ENCODE assay signal across 8 cellular contexts in genomic region chr17:77429985-77430752, GRCh38.
A peak's percentile ranks its signal among the peaks of the same experiment; 100 is the strongest.
DNase-seq lines count a peak whose midpoint lies in the region; ATAC-seq, FAIRE-seq and TF ChIP-seq lines count a peak whose summit lies in the region.

No MANE protein-coding gene starts in this region.

- peak overlapping the region; percentile 65 for H3K27ac ChIP-seq in OCI-LY7 (ENCODE audit: low read depth, low read length, poor library complexity, severe bottlenecking)
- peak overlapping the region; percentile 55 to 93 (median 91) for H3K27ac ChIP-seq in stomach

- H3K36me3 ChIP-seq in OCI-LY7 (ENCODE audit: insufficient read depth, low read length) (no peaks in the 10 kb centered on the region), stomach (peaks cover 0 to 16% (median 1%) of the 10 kb centered on the region in 4 donors)

- H4K20me1 ChIP-seq in OCI-LY7 (ENCODE audit: insufficient read depth, low read length): no peaks in the 10 kb centered on the region

- peak overlapping the region; percentile 59 for H3K27ac Mint-ChIP-seq in activated T-helper 1 cell treated with anti-CD3 and anti-CD28 coated beads, Interleukin-12 subunit alpha, Interleukin-12 subunit beta, Interleukin-2, Interleukin-4 antibody, amounts not matched to agents 30 ng/mL and 10 ng/mL and 1 ng/mL, durations not matched to agents 14 hours and 24 hours and 36 hours
- H3K27ac Mint-ChIP-seq in nephron progenitor cell: peak overlapping the region; percentile 59

- H2AFZ ChIP-seq in OCI-LY7 (ENCODE audit: low read length): no peak overlapping the region; the same call in 1 of the 2 replicates

- peaks cover 68% of the 10 kb centered on the region for H3K4me1 Mint-ChIP-seq in activated T-helper 1 cell treated with anti-CD3 and anti-CD28 coated beads, Interleukin-12 subunit alpha, Interleukin-12 subunit beta, Interleukin-2, Interleukin-4 antibody, amounts not matched to agents 30 ng/mL and 10 ng/mL and 1 ng/mL, durations not matched to agents 14 hours and 24 hours and 36 hours (ENCODE audit: low read depth)
- peaks cover 90% of the 10 kb centered on the region for H3K4me1 Mint-ChIP-seq in nephron progenitor cell

- H3K36me3 Mint-ChIP-seq in activated T-helper 1 cell treated with anti-CD3 and anti-CD28 coated beads, Interleukin-12 subunit alpha, Interleukin-12 subunit beta, Interleukin-2, Interleukin-4 antibody, amounts not matched to agents 30 ng/mL and 10 ng/mL and 1 ng/mL, durations not matched to agents 14 hours and 24 hours and 36 hours (ENCODE audit: low read depth): peaks cover 11% of the 10 kb centered on the region
- H3K36me3 Mint-ChIP-seq in nephron progenitor cell (ENCODE audit: low read depth): no peaks in the 10 kb centered on the region

- no peak overlapping the region for H3K4me3 Mint-ChIP-seq in activated T-helper 1 cell treated with anti-CD3 and anti-CD28 coated beads, Interleukin-12 subunit alpha, Interleukin-12 subunit beta, Interleukin-2, Interleukin-4 antibody, amounts not matched to agents 30 ng/mL and 10 ng/mL and 1 ng/mL, durations not matched to agents 14 hours and 24 hours and 36 hours
- no peak overlapping the region for H3K4me3 Mint-ChIP-seq in nephron progenitor cell

- H3K9me2 ChIP-seq in OCI-LY7 (ENCODE audit: insufficient read depth, low read length): no peaks in the 10 kb centered on the region

- peak; percentile 75 for TF ChIP-seq EP300 in stomach (IDR thresholded peaks at IDR 0.05)

- DNase-seq in AG09309 (ENCODE audit: low read depth) (peak; percentile 93), GM19239 (ENCODE audit: insufficient read length, low spot score) (peak; percentile 76), OCI-LY7 (ENCODE audit: low spot score) (peak; percentile 89), fibroblast of mammary gland (ENCODE audit: low read depth) (peak; percentile 99), nephron progenitor cell (peak; percentile 93), stomach (peak; percentile 85)
- DNase-seq in activated T-helper 1 cell treated with anti-CD3 and anti-CD28 coated beads, Interleukin-12 subunit alpha, Interleukin-12 subunit beta, Interleukin-2, Interleukin-4 antibody, amounts not matched to agents 30 ng/mL and 10 ng/mL and 1 ng/mL, durations not matched to agents 14 hours and 24 hours and 36 hours (ENCODE audit: low spot score): peak; percentile 66

- H3K27me3 Mint-ChIP-seq in activated T-helper 1 cell treated with anti-CD3 and anti-CD28 coated beads, Interleukin-12 subunit alpha, Interleukin-12 subunit beta, Interleukin-2, Interleukin-4 antibody, amounts not matched to agents 30 ng/mL and 10 ng/mL and 1 ng/mL, durations not matched to agents 14 hours and 24 hours and 36 hours (ENCODE audit: insufficient read depth): no peaks in the 10 kb centered on the region
- peaks cover 4% of the 10 kb centered on the region for H3K27me3 Mint-ChIP-seq in nephron progenitor cell (ENCODE audit: low read depth, poor library complexity)

- H3K79me2 ChIP-seq in OCI-LY7 (ENCODE audit: insufficient read depth, low read depth, low read length): no peaks in the 10 kb centered on the region; the same call in 1 of the 2 replicates

- intact Hi-C loops in OCI-LY7 (cut with micrococcal nuclease; ENCODE audit: unreplicated experiment) (loop anchor here (1.0 kb wide), 3 partner anchors 30 to 99 kb away; no protein-coding TSS in a partner anchor), stomach (cut with DNase I; ENCODE audit: low total_unique reads) (loop anchor here (5.0 kb wide), 2 partner anchors 62 to 98 kb away; no protein-coding TSS in a partner anchor)
- intact Hi-C loops in activated T-helper 1 cell treated with anti-CD3 and anti-CD28 coated beads, Interleukin-12 subunit alpha, Interleukin-12 subunit beta, Interleukin-2, Interleukin-4 antibody, amounts not matched to agents 30 ng/mL and 10 ng/mL and 1 ng/mL, durations not matched to agents 14 hours and 24 hours and 36 hours (cut with micrococcal nuclease): loop anchor here (1.0 to 5.0 kb wide), 4 partner anchors 27 to 99 kb away; no protein-coding TSS in a partner anchor

- no peaks in the 10 kb centered on the region for H3K9me3 ChIP-seq in OCI-LY7 (ENCODE audit: low read length)
- no peaks in the 10 kb centered on the region for H3K9me3 ChIP-seq in stomach

- peak; percentile 88 for FAIRE-seq in GM19239 (lab: Jason Lieb, UNC)

- CTCF ChIA-PET in OCI-LY7 (lab: Charles Lee; ENCODE audit: unreplicated experiment): interaction anchor here (0.6 to 3.4 kb wide), 23 partner anchors 9 to 107 kb away, joined by 3 to 33 read pairs (median 7); no protein-coding TSS in a partner anchor

- no TSS peak for BruUV-seq in OCI-LY7 (replicated peaks; lab: Mats Ljungman, UMichigan)

- H3K9me3 Mint-ChIP-seq in activated T-helper 1 cell treated with anti-CD3 and anti-CD28 coated beads, Interleukin-12 subunit alpha, Interleukin-12 subunit beta, Interleukin-2, Interleukin-4 antibody, amounts not matched to agents 30 ng/mL and 10 ng/mL and 1 ng/mL, durations not matched to agents 14 hours and 24 hours and 36 hours: no peaks in the 10 kb centered on the region
- no peaks in the 10 kb centered on the region for H3K9me3 Mint-ChIP-seq in nephron progenitor cell

- H3K4me1 ChIP-seq in OCI-LY7 (ENCODE audit: insufficient read depth, low read length, poor library complexity, severe bottlenecking): peaks cover 100% of the 10 kb centered on the region
- peaks cover 83 to 98% (median 87%) of the 10 kb centered on the region in 4 donors for H3K4me1 ChIP-seq in stomach

- POLR2A ChIA-PET in OCI-LY7 (lab: Charles Lee): interaction anchor here (0.7 to 6.8 kb wide), 24 partner anchors 9 to 387 kb away, joined by 3 to 73 read pairs (median 5); no protein-coding TSS in a partner anchor

- WGBS in stomach, 5 donors: 15 to 28% (median 23%) methylated on average over 14 to 16 of the region's 16 CpGs

- no peak for ATAC-seq in GM19395 (IDR thresholded peaks at IDR 0.05; ENCODE audit: unreplicated experiment)

- TF ChIP-seq POLR2A in stomach (IDR thresholded peaks at IDR 0.05): no peak

- TF ChIP-seq CTCF in AG09309 (IDR thresholded peaks at IDR 0.05; ENCODE audit: control insufficient read depth, insufficient read depth, low read depth, low read length, missing control alignments) (peak; percentile 91), OCI-LY7 (conservative IDR thresholded peaks at IDR 0.05; ENCODE audit: low read length) (peak; percentile 99), fibroblast of mammary gland (conservative IDR thresholded peaks at IDR 0.05; ENCODE audit: control insufficient read depth, insufficient read depth, low read depth, low read length) (peak; percentile 80), nephron progenitor cell (IDR thresholded peaks at IDR 0.05) (peak; percentile 72), stomach (IDR thresholded peaks at IDR 0.05) (peak in 5 of 7 experiments; percentile 64 to 85 (median 75))

- H3K4me3 ChIP-seq in AG09309 (ENCODE audit: control insufficient read depth, low read depth, low read length) (no peak overlapping the region), OCI-LY7 (ENCODE audit: low read depth, low read length, poor library complexity, severe bottlenecking) (peak overlapping the region; percentile 15), fibroblast of mammary gland (ENCODE audit: control insufficient read depth, low read depth, low read length) (no peak overlapping the region), stomach (no peak overlapping the region)

- peak overlapping the region; percentile 74 for H3K4me2 ChIP-seq in OCI-LY7 (ENCODE audit: low read length)

- H3K27me3 ChIP-seq in stomach: no peaks in the 10 kb centered on the region
